Comparison of ENCODE assay signal across 8 cellular contexts in the genomic region with DNA sequence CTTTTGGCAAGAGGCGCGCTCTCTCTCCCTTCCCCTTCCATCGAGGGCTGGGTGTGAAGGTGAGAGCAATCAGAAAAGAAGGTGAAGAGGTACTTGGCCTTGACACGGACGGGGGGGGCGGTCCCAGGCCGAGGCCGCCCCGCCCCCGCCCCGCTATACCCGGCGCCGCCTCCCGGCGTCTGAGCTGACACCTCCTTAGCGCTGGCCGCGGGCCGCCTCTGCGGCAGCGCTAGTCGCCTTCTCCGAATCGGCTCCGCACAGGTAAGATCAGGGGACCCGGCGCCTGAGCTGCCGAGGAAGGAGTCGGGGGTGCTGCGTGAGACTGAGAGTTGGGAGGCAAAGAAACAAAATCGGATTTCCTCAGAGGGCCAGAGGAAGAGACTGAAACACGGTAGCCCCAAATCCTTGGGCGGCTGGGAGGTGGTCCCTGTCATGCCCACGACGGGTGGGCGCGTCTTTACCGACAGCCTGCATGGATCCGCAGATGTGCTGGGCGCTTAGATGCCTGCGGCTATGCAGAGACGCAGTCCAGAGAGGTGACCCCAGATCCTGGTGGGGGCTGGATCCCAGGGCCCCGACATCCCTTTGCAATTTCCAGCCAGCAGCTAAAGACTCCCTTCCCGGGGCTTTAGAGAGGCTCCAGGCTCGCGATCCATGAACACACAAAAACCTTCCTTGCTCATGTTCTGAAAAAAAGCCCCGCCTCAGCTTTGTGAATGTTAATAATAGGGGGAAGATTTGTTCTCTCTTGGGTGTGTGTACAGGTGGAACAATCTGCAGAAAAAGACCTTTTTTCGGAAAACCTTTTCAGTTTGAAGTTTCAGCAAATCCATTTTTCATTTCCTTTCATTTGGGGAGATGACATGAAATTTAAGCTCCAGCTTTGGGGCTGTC. TPM values are rescaled to one million over a fixed set of nuclear protein-coding genes. Genes with fewer than 3 reads are reported as not detected.
DNase-seq lines count a peak whose midpoint lies in the region; ATAC-seq and TF ChIP-seq lines count a peak whose summit lies in the region.

A gene with protein sequence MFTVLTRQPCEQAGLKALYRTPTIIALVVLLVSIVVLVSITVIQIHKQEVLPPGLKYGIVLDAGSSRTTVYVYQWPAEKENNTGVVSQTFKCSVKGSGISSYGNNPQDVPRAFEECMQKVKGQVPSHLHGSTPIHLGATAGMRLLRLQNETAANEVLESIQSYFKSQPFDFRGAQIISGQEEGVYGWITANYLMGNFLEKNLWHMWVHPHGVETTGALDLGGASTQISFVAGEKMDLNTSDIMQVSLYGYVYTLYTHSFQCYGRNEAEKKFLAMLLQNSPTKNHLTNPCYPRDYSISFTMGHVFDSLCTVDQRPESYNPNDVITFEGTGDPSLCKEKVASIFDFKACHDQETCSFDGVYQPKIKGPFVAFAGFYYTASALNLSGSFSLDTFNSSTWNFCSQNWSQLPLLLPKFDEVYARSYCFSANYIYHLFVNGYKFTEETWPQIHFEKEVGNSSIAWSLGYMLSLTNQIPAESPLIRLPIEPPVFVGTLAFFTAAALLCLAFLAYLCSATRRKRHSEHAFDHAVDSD (plus strand): TSS at position 184 of the 894 bp plus-strand sequence. CDS start 874 bp downstream, outside the sequence.

- H3K4me3 ChIP-seq in Caco-2 (ENCODE audit: low read depth, low read length) (peak within 1 kb of the TSS; percentile 31), iPS-20b (ENCODE audit: low read length) (peak within 1 kb of the TSS; percentile 81)

- H3K9me3 Mint-ChIP-seq in Caco-2 (ENCODE audit: unreplicated experiment), result no peaks in the 10 kb centered on the region
- H3K9me3 Mint-ChIP-seq in brain, result peaks cover 0 to 3% (median 2%) of the 10 kb centered on the region in 5 experiments

- H3K27me3 Mint-ChIP-seq in Caco-2 (ENCODE audit: insufficient read depth, unreplicated experiment) (peaks cover 16% of the 10 kb centered on the region), brain (peaks cover 53% of the 10 kb centered on the region)

- H3K27ac Mint-ChIP-seq in Caco-2 (ENCODE audit: unreplicated experiment) (no peak within 1 kb of the TSS), brain (peak within 1 kb of the TSS in 1 of 5 experiments; percentile 29)

- H3K36me3 ChIP-seq in Caco-2 (ENCODE audit: control insufficient read depth, insufficient read depth, low read length) (no peaks in the 10 kb centered on the region), iPS-20b (ENCODE audit: insufficient read depth, low read depth, low read length) (no peaks in the 10 kb centered on the region)

- peak within 1 kb of the TSS; percentile 71 for H3K4me3 Mint-ChIP-seq in Caco-2 (ENCODE audit: unreplicated experiment)
- peak within 1 kb of the TSS; percentile 83 to 86 (median 85) for H3K4me3 Mint-ChIP-seq in brain

- no peaks in the 10 kb centered on the region for H3K36me3 Mint-ChIP-seq in Caco-2 (ENCODE audit: insufficient read depth, unreplicated experiment)
- peaks cover 5% of the 10 kb centered on the region for H3K36me3 Mint-ChIP-seq in brain

- H3K9me3 ChIP-seq in Caco-2 (no peaks in the 10 kb centered on the region), iPS-20b (ENCODE audit: insufficient read depth, low read depth, low read length) (no peaks in the 10 kb centered on the region)

- intact Hi-C loops in Caco-2 (cut with micrococcal nuclease; ENCODE audit: unreplicated experiment), result no loop called here

- ATAC-seq in SK-N-SH treated with all-trans-retinoic acid at 6 μM for 48 hours (peak; percentile 61; the same call in 2 of the 3 replicates), HG02870 (IDR thresholded peaks at IDR 0.05; ENCODE audit: unreplicated experiment) (no peak), HG03097 (IDR thresholded peaks at IDR 0.05; ENCODE audit: low FRiP score, unreplicated experiment) (no peak), GM19455 (IDR thresholded peaks at IDR 0.05; ENCODE audit: unreplicated experiment) (no peak)

- POLR2A ChIA-PET in Caco-2 (lab: Charles Lee), result no interaction called here

- CTCF ChIA-PET in Caco-2 (lab: Charles Lee), result interaction anchor here (0.6 kb wide), 1 partner anchor 118 kb away, joined by 3 read pairs; a partner anchor contains a TSS

- TF ChIP-seq CTCF in Caco-2 (IDR thresholded peaks at IDR 0.05; ENCODE audit: insufficient read depth in 1 of 2, low read depth in 1 of 2, low read length in 1 of 2, severe bottlenecking in 1 of 2, unreplicated experiment in 1 of 2) (no peak), brain (conservative IDR thresholded peaks at IDR 0.05) (no peak)

- BruUV-seq in Caco-2 (replicated peaks; lab: Mats Ljungman, UMichigan), result no TSS peak

- peak; percentile 24 to 34 for DNase-seq in Caco-2
- DNase-seq in stimulated activated CD4-positive, alpha-beta T cell treated with anti-CD3 and anti-CD28 coated beads, Interleukin-15, amount 100 ng/mL, for 24 hours, result peak; percentile 66

- H3K4me1 Mint-ChIP-seq in Caco-2 (ENCODE audit: low read depth, unreplicated experiment) (no peaks in the 10 kb centered on the region), brain (peaks cover 24% of the 10 kb centered on the region)

- H3K4me1 ChIP-seq in Caco-2 (no peaks in the 10 kb centered on the region), iPS-20b (ENCODE audit: insufficient read depth, low read length) (peaks cover 3% of the 10 kb centered on the region; the same call in 1 of the 2 replicates)

- H3K9ac ChIP-seq in iPS-20b (ENCODE audit: low read depth, low read length), result peak within 1 kb of the TSS; percentile 53; the same call in 1 of the 2 replicates

- H3K27ac ChIP-seq in iPS-20b (ENCODE audit: low read length), result no peak within 1 kb of the TSS

- H3K27me3 ChIP-seq in Caco-2 (replicated peaks; ENCODE audit: control insufficient read depth, insufficient read depth, low read length), result no peaks in the 10 kb centered on the region; the same call in 1 of the 2 replicates
- peaks cover 47% of the 10 kb centered on the region for H3K27me3 ChIP-seq in iPS-20b (ENCODE audit: insufficient read depth, low read length)

TF ChIP-seq in SK-N-SH treated with all-trans-retinoic acid at 6 μM for 48 hours, 23 proteins besides CTCF, POLR2A, EP300 and RAD21:
- TF ChIP-seq ZFP3 (CRISPR knock-in tag; IDR thresholded peaks at IDR 0.05) (no peak), ZNF8 (CRISPR knock-in tag; IDR thresholded peaks at IDR 0.05) (no peak), ZFP30 (CRISPR knock-in tag; IDR thresholded peaks at IDR 0.05) (no peak), RARB (CRISPR knock-in tag; IDR thresholded peaks at IDR 0.05) (no peak)
- TF ChIP-seq, protein P1, sequence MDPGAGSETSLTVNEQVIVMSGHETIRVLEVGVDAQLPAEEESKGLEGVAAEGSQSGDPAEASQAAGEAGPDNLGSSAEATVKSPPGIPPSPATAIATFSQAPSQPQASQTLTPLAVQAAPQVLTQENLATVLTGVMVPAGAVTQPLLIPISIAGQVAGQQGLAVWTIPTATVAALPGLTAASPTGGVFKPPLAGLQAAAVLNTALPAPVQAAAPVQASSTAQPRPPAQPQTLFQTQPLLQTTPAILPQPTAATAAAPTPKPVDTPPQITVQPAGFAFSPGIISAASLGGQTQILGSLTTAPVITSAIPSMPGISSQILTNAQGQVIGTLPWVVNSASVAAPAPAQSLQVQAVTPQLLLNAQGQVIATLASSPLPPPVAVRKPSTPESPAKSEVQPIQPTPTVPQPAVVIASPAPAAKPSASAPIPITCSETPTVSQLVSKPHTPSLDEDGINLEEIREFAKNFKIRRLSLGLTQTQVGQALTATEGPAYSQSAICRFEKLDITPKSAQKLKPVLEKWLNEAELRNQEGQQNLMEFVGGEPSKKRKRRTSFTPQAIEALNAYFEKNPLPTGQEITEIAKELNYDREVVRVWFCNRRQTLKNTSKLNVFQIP (CRISPR knock-in tag; IDR thresholded peaks at IDR 0.05; ENCODE audit: borderline replicate concordance, low read depth), result no peak

RNA-seq across cellular contexts. Expression of the gene that starts here (rescaled TPM):
- not detected in 2 replicates for total RNA-seq in Caco-2 (2022)
- polyA plus RNA-seq in brain (ENCODE audit: insufficient read depth, low read depth, low replicate concordance), result 2.6 TPM

Comparison
In these comparisons a context has a peak if more than half of its experiments do, and no peak if none do; other contexts are left out.
1. Peak in DNase-seq and H3K4me3 ChIP-seq in Caco-2; RNA of the gene not detected or under 1 TPM.